In the genomic region with DNA sequence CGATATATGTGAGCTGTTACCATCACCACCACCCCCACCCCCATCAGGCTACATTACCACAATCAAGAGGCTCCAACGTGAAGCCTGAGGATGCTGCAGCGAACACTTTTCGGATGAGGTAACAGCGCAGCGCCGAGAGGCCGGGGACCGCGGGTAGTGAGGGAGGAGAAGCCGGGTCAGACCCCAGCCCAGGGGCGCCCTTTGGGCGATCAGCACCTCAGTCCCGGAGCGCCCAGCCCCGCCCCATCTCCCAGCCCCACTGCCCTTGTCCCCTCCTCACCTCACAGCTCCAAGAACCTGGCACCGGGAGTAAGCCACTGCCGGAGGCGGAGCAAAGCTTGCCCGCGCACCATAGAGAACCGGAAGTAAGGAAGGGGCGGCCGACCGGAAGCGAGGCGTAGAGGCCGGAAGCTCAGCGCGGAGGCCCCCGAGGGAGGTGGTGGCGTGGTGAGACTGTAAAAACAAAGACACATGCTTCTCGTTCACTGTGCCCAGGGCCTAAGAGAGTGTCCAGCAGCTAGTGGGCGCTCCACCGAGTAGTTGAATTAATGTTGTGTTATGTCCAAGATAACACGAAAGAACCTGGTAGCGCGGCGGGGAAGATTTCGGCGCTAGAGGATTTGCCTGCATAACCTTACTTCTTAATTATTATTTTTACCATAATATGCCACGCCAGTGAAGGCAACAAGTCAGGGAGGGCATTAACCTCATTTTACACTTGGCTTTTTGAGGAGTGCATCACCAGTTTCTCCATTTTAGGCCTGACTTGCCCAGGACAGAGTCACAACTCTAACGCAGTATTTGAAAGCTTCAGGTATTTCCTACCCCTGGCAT, we compare ENCODE assay signal across 8 cellular contexts. TPM values are rescaled to one million over a fixed set of nuclear protein-coding genes. Genes with fewer than 3 reads are reported as not detected.
DNase-seq lines count a peak whose midpoint lies in the region; ATAC-seq, FAIRE-seq and TF ChIP-seq lines count a peak whose summit lies in the region.

A gene (minus strand): TSS at position 367 of the 834 bp plus-strand sequence. CDS start 4,610 bp downstream, outside the sequence.

- DNase-seq in AG09309 (ENCODE audit: low read depth) (peak; percentile 81), NCI-H2227 treated with DMSO at 0.1 percent for 48 hours (lab: John Stamatoyannopoulos, UW) (peak; percentile 93), bronchial epithelial cell (ENCODE audit: low read depth) (peak; percentile 89), iPS-NIHi11 (ENCODE audit: low spot score) (peak; percentile 97), smooth muscle cell (lab: John Stamatoyannopoulos, UW; ENCODE audit: unreplicated experiment) (peak; percentile 78)

- peak within 1 kb of the TSS; percentile 73 for H3K27ac ChIP-seq in smooth muscle cell (ENCODE audit: low read depth)

- peak; percentile 71 for TF ChIP-seq CTCF in AG09309 (IDR thresholded peaks at IDR 0.05; ENCODE audit: control insufficient read depth, insufficient read depth, low read depth, low read length, missing control alignments)
- TF ChIP-seq CTCF in WI38 (IDR thresholded peaks at IDR 0.05; ENCODE audit: low read depth, low read length): peak; percentile 40
- peak; percentile 78 for TF ChIP-seq CTCF in bronchial epithelial cell (IDR thresholded peaks at IDR 0.05; ENCODE audit: insufficient read depth, low read length, severe bottlenecking)
- TF ChIP-seq CTCF in smooth muscle cell (IDR thresholded peaks at IDR 0.05; ENCODE audit: borderline replicate concordance, insufficient read depth, poor library complexity, severe bottlenecking): peak; percentile 43

- H3K9me3 ChIP-seq in smooth muscle cell (replicated peaks; ENCODE audit: low read depth): no peaks in the 10 kb centered on the region

- ATAC-seq in GM18909 (IDR thresholded peaks at IDR 0.05; ENCODE audit: poor library complexity, unreplicated experiment) (peak; percentile 92), HG03175 (IDR thresholded peaks at IDR 0.05; ENCODE audit: unreplicated experiment) (peak; percentile 95)

- no peak for FAIRE-seq in bronchial epithelial cell (lab: Jason Lieb, UNC)

- no peaks in the 10 kb centered on the region for H4K20me1 ChIP-seq in smooth muscle cell (ENCODE audit: low read depth)

- H2AFZ ChIP-seq in smooth muscle cell (ENCODE audit: low read depth): peak within 1 kb of the TSS; percentile 97

- 3% methylated on average over 38 of the region's 43 CpGs for WGBS in smooth muscle cell (ENCODE audit: low lambda C conversion rate)

- peaks cover 4% of the 10 kb centered on the region for H3F3A ChIP-seq in smooth muscle cell (ENCODE audit: low read depth)

- H3K36me3 ChIP-seq in bronchial epithelial cell (ENCODE audit: control insufficient read depth, insufficient read depth, low read length) (peaks cover 13% of the 10 kb centered on the region), smooth muscle cell (ENCODE audit: low read depth) (peaks cover 7% of the 10 kb centered on the region)

- H3K9ac ChIP-seq in smooth muscle cell (ENCODE audit: low read depth): peak within 1 kb of the TSS; percentile 65

- no peaks in the 10 kb centered on the region for H3K27me3 ChIP-seq in bronchial epithelial cell (ENCODE audit: control insufficient read depth, insufficient read depth, low read length)
- no peaks in the 10 kb centered on the region for H3K27me3 ChIP-seq in smooth muscle cell (ENCODE audit: low read depth)

- H3K4me2 ChIP-seq in smooth muscle cell: peak within 1 kb of the TSS; percentile 85

- H3K79me2 ChIP-seq in smooth muscle cell (ENCODE audit: low read depth): peaks cover 8% of the 10 kb centered on the region

- peaks cover 6% of the 10 kb centered on the region for H3K4me1 ChIP-seq in smooth muscle cell (ENCODE audit: low read depth)

- peak within 1 kb of the TSS; percentile 70 for H3K4me3 ChIP-seq in AG09309 (ENCODE audit: control insufficient read depth, low read depth, low read length)
- H3K4me3 ChIP-seq in WI38 (ENCODE audit: low read depth, low read length): peak within 1 kb of the TSS; percentile 95
- peak within 1 kb of the TSS; percentile 53 for H3K4me3 ChIP-seq in bronchial epithelial cell (ENCODE audit: low read depth, low read length)
- peak within 1 kb of the TSS; percentile 75 for H3K4me3 ChIP-seq in smooth muscle cell

RNA-seq across cellular contexts. Expression of the gene that starts here (rescaled TPM):
- total RNA-seq in bronchial epithelial cell: 43.2 and 44.0 TPM in 2 replicates
- total RNA-seq in smooth muscle cell: 20.7 and 21.7 TPM in 2 replicates
- 13.7 and 22.6 TPM in 2 replicates for polyA plus RNA-seq in smooth muscle cell

Comparison
In these comparisons a context has a peak if more than half of its experiments do, and no peak if none do; other contexts are left out.
1. Peak in every context shown above with its lines: DNase-seq, ATAC-seq, H3K4me3 ChIP-seq and H3K27ac ChIP-seq.